ENCODE assay signal across 17 cellular contexts in the genomic region with DNA sequence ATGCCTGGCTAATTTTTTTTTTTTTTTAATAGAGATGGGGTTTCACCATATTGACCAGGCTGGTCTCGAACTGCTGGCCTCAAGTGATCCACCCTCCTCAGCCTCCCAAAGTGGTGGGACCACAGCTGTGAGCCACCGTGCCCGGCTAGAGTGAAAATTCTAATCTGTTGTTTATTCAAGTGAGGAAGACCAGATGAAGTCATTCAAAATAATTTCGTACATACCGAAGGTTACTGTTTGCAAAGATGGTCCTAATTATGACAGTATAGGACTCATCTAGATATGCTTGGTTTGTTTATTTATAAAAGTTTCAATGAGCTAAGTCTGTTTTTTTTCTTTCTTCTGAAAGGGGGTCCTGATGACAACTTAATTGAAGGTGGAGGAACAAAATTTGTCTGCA.
DNase-seq lines count a peak whose midpoint lies in the region; ATAC-seq and TF ChIP-seq lines count a peak whose summit lies in the region.
"Had no signal": no experiment of that assay in that cellular context is flagged by ENCODE, and none has a peak within 500 bp of the region (broad histone marks: within the 10 kb centered on the region; RNA-seq: fewer than 3 reads in every experiment).

No MANE protein-coding gene starts in this region.

- no peaks in the 10 kb centered on the region for H3K9me3 ChIP-seq in esophagus muscularis mucosa

- no peak for TF ChIP-seq CTCF in AG09309 (IDR thresholded peaks at IDR 0.05; ENCODE audit: control insufficient read depth, insufficient read depth, low read depth, low read length, missing control alignments)
- TF ChIP-seq CTCF in astrocyte of the spinal cord (IDR thresholded peaks at IDR 0.05; ENCODE audit: low read depth, low read length): no peak
- TF ChIP-seq CTCF in foreskin fibroblast (IDR thresholded peaks at IDR 0.05; ENCODE audit: low read depth, low read length): no peak
- no peak for TF ChIP-seq CTCF in esophagus muscularis mucosa (IDR thresholded peaks at IDR 0.05)

- H3K36me3 ChIP-seq in esophagus muscularis mucosa: peaks cover 0 to 14% (median 4%) of the 10 kb centered on the region in 4 donors

- H3K4me3 ChIP-seq in AG09309 (ENCODE audit: control insufficient read depth, low read depth, low read length) (no peak overlapping the region), astrocyte of the spinal cord (ENCODE audit: low read depth, low read length) (no peak overlapping the region), foreskin fibroblast (ENCODE audit: low read depth in 1 of 2, low read length in 2 of 2) (no peak overlapping the region), esophagus muscularis mucosa (no peak overlapping the region)
- H3K4me3 ChIP-seq: BLaER1 treated with 17β-estradiol and CSF1 and Interleukin-3, amounts not matched to agents 10 nM and 100 nM; PC-9 had no signal

- DNase-seq in AG09309 (ENCODE audit: low read depth) (peak; percentile 25), HCEC 1CT (peak; percentile 12), astrocyte of the spinal cord (ENCODE audit: low read depth, low spot score) (peak; percentile 10), foreskin fibroblast (peak; percentile 65 to 83), esophagus muscularis mucosa (ENCODE audit: extremely low spot score) (no peak)
- no peak for DNase-seq in activated CD4-positive, alpha-beta T cell treated with anti-CD3 and anti-CD28 coated beads for 1 hour
- DNase-seq: CD4-positive, alpha-beta T cell; MM.1S; NCI-H2029 treated with DMSO at 0.1 percent for 48 hours; NCI-H446 treated with DMSO at 0.1 percent for 48 hours; NCI-H526 treated with DMSO at 0.1 percent for 48 hours; PC-9 had no signal

- no peak overlapping the region for H3K27ac ChIP-seq in esophagus muscularis mucosa (replicated peaks in 1 of 4)
- H3K27ac ChIP-seq: 22Rv1; BLaER1 treated with 17β-estradiol and CSF1 and Interleukin-3, amounts not matched to agents 10 nM and 100 nM; KMS-11; PC-9 had no signal

- no peak for TF ChIP-seq EP300 in esophagus muscularis mucosa (IDR thresholded peaks at IDR 0.05)

- intact Hi-C loops in esophagus muscularis mucosa (cut with DNase I): no loop called here

- WGBS in esophagus muscularis mucosa: 69% methylated on average over 5 of the region's 5 CpGs

- no peak for TF ChIP-seq POLR2A in esophagus muscularis mucosa (IDR thresholded peaks at IDR 0.05; ENCODE audit: low read depth)

- H3K27me3 ChIP-seq in esophagus muscularis mucosa: no peaks in the 10 kb centered on the region
- H3K27me3 ChIP-seq: BLaER1 treated with 17β-estradiol and CSF1 and Interleukin-3, amounts not matched to agents 10 nM and 100 nM had no signal

- in situ Hi-C loops in astrocyte of the spinal cord (cut with HindIII; ENCODE audit: low sequenced_read_pairs): no loop called here

- no peaks in the 10 kb centered on the region for H3K4me1 ChIP-seq in esophagus muscularis mucosa

- no peak for ATAC-seq in HG02938 (IDR thresholded peaks at IDR 0.05; ENCODE audit: unreplicated experiment)
- ATAC-seq: Right ventricle myocardium inferior had no signal

Comparison
In these comparisons a context has a peak if more than half of its experiments do, and no peak if none do; other contexts are left out.
1. DNase-seq: peak in AG09309 (single experiment), HCEC 1CT (single experiment), astrocyte of the spinal cord (single experiment) and foreskin fibroblast (2 of 2); none in activated CD4-positive, alpha-beta T cell treated with anti-CD3 and anti-CD28 coated beads for 1 hour (single experiment) and esophagus muscularis mucosa (single experiment).